25 cellular contexts compared by ENCODE assay signal in genomic region chr1:229169399-229169798, GRCh38.
DNase-seq lines count a peak whose midpoint lies in the region; ATAC-seq and TF ChIP-seq lines count a peak whose summit lies in the region.
"Had no signal": no experiment of that assay in that cellular context is flagged by ENCODE, and none has a peak within 500 bp of the region (broad histone marks: within the 10 kb centered on the region; RNA-seq: fewer than 3 reads in every experiment).

No MANE protein-coding gene starts in this region.

- TF ChIP-seq POLR2A in ovary (IDR thresholded peaks at IDR 0.05) = no peak

- no peaks in the 10 kb centered on the region for H3K9me3 ChIP-seq in ovary
- H3K9me3 ChIP-seq: BLaER1, SJSA1 had no signal

- intact Hi-C loops in ovary (cut with DNase I) = no loop called here

- H3K9me3 Mint-ChIP-seq in activated T-cell treated with anti-CD3 and anti-CD28 coated beads, Interleukin-2, amount 50 U/mL, for 4 hours = no peaks in the 10 kb centered on the region
- H3K9me3 Mint-ChIP-seq: CD4-positive, alpha-beta T cell had no signal

- H3K36me3 ChIP-seq in ovary = no peaks in the 10 kb centered on the region
- H3K36me3 ChIP-seq: BLaER1, SJSA1 had no signal

- ATAC-seq in left lobe of liver (peak; percentile 56), GM19455 (IDR thresholded peaks at IDR 0.05; ENCODE audit: unreplicated experiment) (no peak), HG02981 (IDR thresholded peaks at IDR 0.05; ENCODE audit: unreplicated experiment) (no peak)
- ATAC-seq in activated T-cell treated with anti-CD3 and anti-CD28 coated beads, Interleukin-2, amount 50 U/mL, for 4 hours = no peak
- ATAC-seq: HCT116, Right ventricle myocardium inferior had no signal

- H3K4me1 ChIP-seq in ovary (ENCODE audit: insufficient read depth) = peaks cover 4% of the 10 kb centered on the region
- H3K4me1 ChIP-seq: BLaER1, SJSA1 had no signal

- H3K27me3 ChIP-seq in ovary = no peaks in the 10 kb centered on the region
- H3K27me3 ChIP-seq: BLaER1, SJSA1 had no signal

- H3K4me3 Mint-ChIP-seq in activated T-cell treated with anti-CD3 and anti-CD28 coated beads, Interleukin-2, amount 50 U/mL, for 4 hours = no peak overlapping the region
- H3K4me3 Mint-ChIP-seq: CD4-positive, alpha-beta T cell had no signal

- no peaks in the 10 kb centered on the region for H3K4me1 Mint-ChIP-seq in activated T-cell treated with anti-CD3 and anti-CD28 coated beads, Interleukin-2, amount 50 U/mL, for 4 hours (ENCODE audit: low read depth)

- no peaks in the 10 kb centered on the region for H3K36me3 Mint-ChIP-seq in activated T-cell treated with anti-CD3 and anti-CD28 coated beads, Interleukin-2, amount 50 U/mL, for 4 hours (ENCODE audit: insufficient read depth)

- H3K27ac ChIP-seq in ovary = no peak overlapping the region
- H3K27ac ChIP-seq: 22Rv1, BLaER1, SJSA1 had no signal

- 19 to 23% (median 22%) methylated on average over 1 of the region's 1 CpG for WGBS in ovary, 3 donors

- TF ChIP-seq EP300 in ovary (IDR thresholded peaks at IDR 0.05) = no peak

- DNase-seq in NCI-H82 (lab: John Stamatoyannopoulos, UW) = peak; percentile 59
- no peak for DNase-seq in NCI-H82 treated with DMSO at 0.1 percent for 48 hours (lab: John Stamatoyannopoulos, UW; ENCODE audit: unreplicated experiment)
- DNase-seq in left lobe of liver (ENCODE audit: low spot score) = no peak
- peak in 4 of 5 donors; percentile 36 to 64 (median 52) for DNase-seq in ovary
- no peak for DNase-seq in NOMO-1 treated with dmso at 0.1 percent for 144 hours (lab: John Stamatoyannopoulos, UW; ENCODE audit: unreplicated experiment)
- DNase-seq in activated T-cell treated with anti-CD3 and anti-CD28 coated beads, Interleukin-2, amount 50 U/mL, for 4 hours = no peak
- DNase-seq: ACHN; CD4-positive, alpha-beta T cell; COR-L47; DMS79; Kasumi-1; MM.1S; NCI-H1092; NCI-H1436 treated with DMSO at 0.1 percent for 48 hours; NCI-H2029; NCI-H226; NCI-H510A treated with DMSO at 0.1 percent for 48 hours; NCI-H774 had no signal

- H3K27me3 Mint-ChIP-seq in activated T-cell treated with anti-CD3 and anti-CD28 coated beads, Interleukin-2, amount 50 U/mL, for 4 hours (ENCODE audit: low read depth) = peaks cover 2% of the 10 kb centered on the region
- H3K27me3 Mint-ChIP-seq: CD4-positive, alpha-beta T cell had no signal

- TF ChIP-seq CTCF in ovary (IDR thresholded peaks at IDR 0.05) = no peak

- no peak overlapping the region for H3K4me3 ChIP-seq in ovary
- H3K4me3 ChIP-seq: BLaER1, SJSA1 had no signal

Comparison
In these comparisons a context has a peak if more than half of its experiments do, and no peak if none do; other contexts are left out.
1. DNase-seq: peak in NCI-H82 (single experiment) and ovary (4 of 5); none in NCI-H82 treated with DMSO at 0.1 percent for 48 hours (single experiment), left lobe of liver (single experiment), NOMO-1 treated with dmso at 0.1 percent for 144 hours (single experiment) and activated T-cell treated with anti-CD3 and anti-CD28 coated beads, Interleukin-2, amount 50 U/mL, for 4 hours (single experiment).